ENCODE assay signal across 2 cellular contexts in the genomic region with DNA sequence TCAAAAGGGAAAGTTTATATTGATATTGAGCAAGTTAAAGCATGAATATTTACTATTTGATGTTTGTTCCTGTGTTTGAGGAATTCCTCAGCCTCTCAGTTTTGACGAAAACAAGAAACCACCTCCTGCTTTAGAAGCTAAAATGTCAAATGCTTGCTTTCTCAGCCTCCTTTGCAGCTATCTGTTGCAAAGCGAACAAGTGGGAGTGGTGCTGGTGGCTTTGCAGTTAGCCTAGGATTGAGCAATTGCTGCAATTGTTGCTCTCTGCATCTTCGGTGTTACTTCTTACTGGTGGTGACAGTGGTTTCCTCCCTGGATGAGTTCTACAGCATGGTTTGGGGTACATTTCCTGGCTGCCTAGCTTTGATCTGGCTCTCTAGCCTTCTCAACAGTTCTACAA. TPM values are rescaled to one million over a fixed set of nuclear protein-coding genes. Genes with fewer than 3 reads are reported as not detected.
"Had no signal": no experiment of that assay in that cellular context is flagged by ENCODE, and none has a peak within 500 bp of the region (broad histone marks: within the 10 kb centered on the region; RNA-seq: fewer than 3 reads in every experiment).

No MANE protein-coding gene starts in this region.

RNA-seq across cellular contexts. Expression of a gene that starts 1.8 kb away (rescaled TPM):
- total RNA-seq: G401, GM12878 had no signal
